In the genomic region with DNA sequence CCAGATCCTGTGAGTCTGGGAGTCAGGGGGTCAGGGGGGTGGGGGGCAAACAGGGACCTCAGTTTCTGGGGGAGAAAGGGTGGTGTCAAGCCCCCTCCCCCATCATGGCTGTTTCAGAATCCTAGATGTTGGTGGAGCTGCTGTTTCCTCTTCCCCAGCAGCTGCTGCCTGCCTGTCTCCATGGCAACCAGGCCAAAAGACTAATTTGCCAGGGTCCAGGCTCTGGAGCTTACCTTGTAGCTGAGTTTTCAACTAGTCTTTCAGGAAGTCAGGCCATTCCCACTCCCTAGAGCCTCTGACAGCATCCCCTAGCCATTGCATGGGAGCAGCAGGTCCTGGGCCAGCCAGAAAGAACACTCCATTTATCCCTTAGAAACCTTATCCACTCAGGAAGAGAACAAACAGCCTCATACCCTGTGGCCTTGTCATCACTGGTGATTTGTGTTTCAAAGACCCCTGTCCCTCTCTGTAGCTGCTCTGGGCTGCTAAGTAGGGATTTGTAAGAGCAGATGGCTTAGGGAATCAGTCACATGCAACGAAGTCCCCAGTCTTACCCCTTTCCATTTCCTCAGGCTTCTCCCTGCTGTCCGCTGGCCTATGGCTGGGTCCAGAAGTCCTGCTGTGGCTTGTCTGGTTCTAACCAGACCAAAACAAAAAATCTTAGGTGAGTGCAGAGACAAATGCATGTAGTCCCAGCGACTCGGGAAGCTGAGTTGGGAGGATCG, we compare ENCODE assay signal across 11 cellular contexts. TPM values are rescaled to one million over a fixed set of nuclear protein-coding genes. Genes with fewer than 3 reads are reported as not detected.
DNase-seq lines count a peak whose midpoint lies in the region; FAIRE-seq and TF ChIP-seq lines count a peak whose summit lies in the region.
"Had no signal": no experiment of that assay in that cellular context is flagged by ENCODE, and none has a peak within 500 bp of the region (broad histone marks: within the 10 kb centered on the region; RNA-seq: fewer than 3 reads in every experiment).

No MANE protein-coding gene starts in this region.

- H3K9me3 ChIP-seq in endothelial cell of umbilical vein (replicated peaks; ENCODE audit: control insufficient read depth, insufficient read depth, low read length) (no peaks in the 10 kb centered on the region), hepatocyte (ENCODE audit: low read depth) (no peaks in the 10 kb centered on the region)
- H3K9me3 ChIP-seq: breast epithelium had no signal

- no peaks in the 10 kb centered on the region for H3K9me2 ChIP-seq in hepatocyte (replicated peaks; ENCODE audit: insufficient read depth)

- dilution Hi-C loops in endothelial cell of umbilical vein (cut with MboI; ENCODE audit: extremely low pct_ligation_motif_present, low sequenced_read_pairs) = no loop called here

- WGBS in hepatocyte (ENCODE audit: low lambda C conversion rate, missing lambda C conversion rate) = 90% methylated on average over 5 of the region's 5 CpGs

- CTCF ChIA-PET in endothelial cell of umbilical vein (lab: Charles Lee) = interaction anchor here (0.9 to 1.1 kb wide), 3 partner anchors 19 to 70 kb away, joined by 3 to 4 read pairs (median 3); partner anchors contain the start of gene PAFAH2
- CTCF ChIA-PET in activated CD4-positive, alpha-beta memory T cell treated with anti-CD3 and anti-CD28 coated beads for 36 hours (lab: Charles Lee) = no interaction called here

- intact Hi-C loops in endothelial cell of umbilical vein (cut with micrococcal nuclease) = no loop called here
- intact Hi-C loops in activated CD4-positive, alpha-beta memory T cell treated with anti-CD3 and anti-CD28 coated beads for 36 hours (cut with micrococcal nuclease) = no loop called here

- no peaks in the 10 kb centered on the region for H3K79me2 ChIP-seq in endothelial cell of umbilical vein (ENCODE audit: control insufficient read depth, insufficient read depth, low read length)
- H3K79me2 ChIP-seq in hepatocyte = no peaks in the 10 kb centered on the region

- peak; percentile 47 for DNase-seq in SKM-1 treated with dmso at 0.1 percent for 144 hours (lab: John Stamatoyannopoulos, UW; ENCODE audit: unreplicated experiment)
- DNase-seq in SKM-1 (lab: John Stamatoyannopoulos, UW; ENCODE audit: unreplicated experiment) = no peak
- DNase-seq in NCI-H774 (lab: John Stamatoyannopoulos, UW) = peak; percentile 28
- peak; percentile 14 for DNase-seq in endothelial cell of umbilical vein (ENCODE audit: low read depth, low spot score)
- DNase-seq in type B pancreatic cell (ENCODE audit: extremely low spot score, unreplicated experiment) = no peak
- DNase-seq in hepatocyte (ENCODE audit: low spot score) = no peak
- no peak for DNase-seq in stimulated activated CD4-positive, alpha-beta T cell treated with anti-CD3 and anti-CD28 coated beads, Interleukin-2, amount 100 ng/mL, for 24 hours
- no peak for DNase-seq in activated CD4-positive, alpha-beta memory T cell treated with anti-CD3 and anti-CD28 coated beads for 36 hours
- DNase-seq: activated T-cell treated with anti-CD3 and anti-CD28 coated beads, Interleukin-2, amount 50 U/mL, for 1 hour; NCI-H510A treated with DMSO at 0.1 percent for 48 hours had no signal

- TF ChIP-seq CTCF in endothelial cell of umbilical vein (IDR thresholded peaks at IDR 0.05; ENCODE audit: extremely low read depth in 1 of 2, insufficient read depth in 1 of 2, low read depth in 1 of 2, low read length in 2 of 2) (no peak), type B pancreatic cell (conservative IDR thresholded peaks at IDR 0.05) (no peak), hepatocyte (IDR thresholded peaks at IDR 0.05; ENCODE audit: poor library complexity) (no peak)

- H3K27ac ChIP-seq in endothelial cell of umbilical vein (ENCODE audit: insufficient read depth, low read depth, low read length) = no peak overlapping the region
- H3K27ac ChIP-seq in hepatocyte = no peak overlapping the region
- H3K27ac ChIP-seq: breast epithelium had no signal

- H3K4me3 ChIP-seq in endothelial cell of umbilical vein (replicated peaks in 1 of 3; ENCODE audit: insufficient read depth in 1 of 3, low read depth in 1 of 3, low read length in 3 of 3) = no peak overlapping the region
- H3K4me3 ChIP-seq in hepatocyte = no peak overlapping the region
- H3K4me3 ChIP-seq: breast epithelium had no signal

- no peak for TF ChIP-seq POLR2A in endothelial cell of umbilical vein (IDR thresholded peaks at IDR 0.05; ENCODE audit: low read depth, low read length)

- POLR2A ChIA-PET in endothelial cell of umbilical vein (lab: Charles Lee) = no interaction called here
- POLR2A ChIA-PET in activated CD4-positive, alpha-beta memory T cell treated with anti-CD3 and anti-CD28 coated beads for 36 hours (lab: Charles Lee) = interaction anchor here (0.6 kb wide), 1 partner anchor 315 kb away, joined by 4 read pairs; no protein-coding TSS in a partner anchor

- H2AFZ ChIP-seq in endothelial cell of umbilical vein (ENCODE audit: low read depth, low read length) = no peak overlapping the region
- no peak overlapping the region for H2AFZ ChIP-seq in hepatocyte

- no peaks in the 10 kb centered on the region for H3K9me1 ChIP-seq in endothelial cell of umbilical vein (replicated peaks; ENCODE audit: control insufficient read depth, extremely low read depth, insufficient read depth, low read length)

- peak overlapping the region; percentile 22 for H3K4me3 Mint-ChIP-seq in type B pancreatic cell
- no peak overlapping the region for H3K4me3 Mint-ChIP-seq in activated CD4-positive, alpha-beta memory T cell treated with anti-CD3 and anti-CD28 coated beads for 36 hours

- H3K4me2 ChIP-seq in endothelial cell of umbilical vein (ENCODE audit: insufficient read depth, low read length) = no peak overlapping the region
- H3K4me2 ChIP-seq in hepatocyte = no peak overlapping the region

- no peaks in the 10 kb centered on the region for H3K36me3 Mint-ChIP-seq in type B pancreatic cell
- H3K36me3 Mint-ChIP-seq in activated CD4-positive, alpha-beta memory T cell treated with anti-CD3 and anti-CD28 coated beads for 36 hours = no peaks in the 10 kb centered on the region

- H3K36me3 ChIP-seq in endothelial cell of umbilical vein (ENCODE audit: control insufficient read depth in 2 of 2, extremely low read depth in 1 of 2, insufficient read depth in 2 of 2, low read length in 2 of 2) = no peaks in the 10 kb centered on the region
- no peaks in the 10 kb centered on the region for H3K36me3 ChIP-seq in hepatocyte (replicated peaks; ENCODE audit: insufficient read depth, low read depth)
- H3K36me3 ChIP-seq: breast epithelium had no signal

- H4K20me1 ChIP-seq in endothelial cell of umbilical vein (replicated peaks; ENCODE audit: control insufficient read depth, extremely low read depth, insufficient read depth, low read length) (no peaks in the 10 kb centered on the region), hepatocyte (ENCODE audit: insufficient read depth, poor library complexity, severe bottlenecking) (no peaks in the 10 kb centered on the region)

- peaks cover 21% of the 10 kb centered on the region for H3K4me1 Mint-ChIP-seq in type B pancreatic cell (ENCODE audit: unreplicated experiment)
- peaks cover 9% of the 10 kb centered on the region for H3K4me1 Mint-ChIP-seq in activated CD4-positive, alpha-beta memory T cell treated with anti-CD3 and anti-CD28 coated beads for 36 hours (ENCODE audit: low read depth)

- no TSS peak for BruUV-seq in endothelial cell of umbilical vein (replicated peaks; lab: Mats Ljungman, UMichigan)

- peak overlapping the region; percentile 63 for H3K27ac Mint-ChIP-seq in type B pancreatic cell
- H3K27ac Mint-ChIP-seq in activated CD4-positive, alpha-beta memory T cell treated with anti-CD3 and anti-CD28 coated beads for 36 hours = no peak overlapping the region

- H3K4me1 ChIP-seq in endothelial cell of umbilical vein (ENCODE audit: control insufficient read depth, extremely low read depth, insufficient read depth, low read length) (peaks cover 10% of the 10 kb centered on the region), hepatocyte (ENCODE audit: insufficient read depth) (peaks cover 7% of the 10 kb centered on the region)
- H3K4me1 ChIP-seq: breast epithelium had no signal

- no peaks in the 10 kb centered on the region for H3K9me3 Mint-ChIP-seq in type B pancreatic cell
- H3K9me3 Mint-ChIP-seq in activated CD4-positive, alpha-beta memory T cell treated with anti-CD3 and anti-CD28 coated beads for 36 hours = no peaks in the 10 kb centered on the region

- peaks cover 0 to 12% of the 10 kb centered on the region in 2 experiments for H3K27me3 ChIP-seq in endothelial cell of umbilical vein (ENCODE audit: control insufficient read depth in 2 of 2, insufficient read depth in 2 of 2, low read length in 2 of 2)
- H3K27me3 ChIP-seq in hepatocyte = peaks cover 4% of the 10 kb centered on the region

- no peak for FAIRE-seq in endothelial cell of umbilical vein (lab: Jason Lieb, UNC)

- H3K9ac ChIP-seq in endothelial cell of umbilical vein (replicated peaks; ENCODE audit: extremely low read depth, insufficient read depth, low read length) = no peak overlapping the region

- H3K27me3 Mint-ChIP-seq in type B pancreatic cell = peaks cover 4% of the 10 kb centered on the region
- H3K27me3 Mint-ChIP-seq in activated CD4-positive, alpha-beta memory T cell treated with anti-CD3 and anti-CD28 coated beads for 36 hours = peaks cover 1% of the 10 kb centered on the region

RNA-seq across cellular contexts. Expression of gene STMN1, which starts 21.5 kb away (rescaled TPM):
- total RNA-seq in endothelial cell of umbilical vein (491 and 503 TPM in 2 replicates), type B pancreatic cell (ENCODE audit: low replicate concordance) (219 and 591 TPM in 2 replicates), hepatocyte (91.6 and 104 TPM in 2 replicates)
- polyA plus RNA-seq in endothelial cell of umbilical vein (63.6 and 102 TPM in 2 replicates), hepatocyte (338 and 395 TPM in 2 replicates)
- polyA plus RNA-seq in endothelial cell of umbilical vein (2011; cell fraction: cytosol; rRNA removed) = 195 and 223 TPM in 2 replicates
- polyA plus RNA-seq in endothelial cell of umbilical vein (2011; cell fraction: nucleus; rRNA removed) = 163 and 235 TPM in 2 replicates
- 303 and 405 TPM in 2 replicates for polyA plus RNA-seq in endothelial cell of umbilical vein (2012)
- 34.4 and 40.5 TPM in 2 replicates for polyA minus RNA-seq in endothelial cell of umbilical vein
- 31.1 TPM for polyA minus RNA-seq in endothelial cell of umbilical vein (2011; cell fraction: cytosol; rRNA and poly(A)+ RNA removed)
- 47.4 and 65.3 TPM in 2 replicates for polyA minus RNA-seq in endothelial cell of umbilical vein (2011; cell fraction: nucleus; rRNA and poly(A)+ RNA removed)
- 100 to 1,000 TPM; 619 to 630 TPM for total RNA-seq in activated CD4-positive, alpha-beta memory T cell treated with anti-CD3 and anti-CD28 coated beads for 36 hours

RNA-seq across cellular contexts. Expression of gene PAQR7, which starts 52.2 kb away (rescaled TPM):
- total RNA-seq in endothelial cell of umbilical vein (8.4 and 9.1 TPM in 2 replicates), type B pancreatic cell (ENCODE audit: low replicate concordance) (24.3 and 41.0 TPM in 2 replicates), hepatocyte (21.5 and 27.0 TPM in 2 replicates)
- polyA plus RNA-seq in endothelial cell of umbilical vein (10.8 and 12.1 TPM in 2 replicates), hepatocyte (3.3 and 4.8 TPM in 2 replicates)
- polyA plus RNA-seq in endothelial cell of umbilical vein (2011; cell fraction: cytosol; rRNA removed) = 6.2 and 6.3 TPM in 2 replicates
- polyA plus RNA-seq in endothelial cell of umbilical vein (2011; cell fraction: nucleus; rRNA removed) = 9.5 and 10.9 TPM in 2 replicates
- polyA plus RNA-seq in endothelial cell of umbilical vein (2012) = 7.2 and 9.7 TPM in 2 replicates
- 13.2 and 15.0 TPM in 2 replicates for polyA minus RNA-seq in endothelial cell of umbilical vein
- 8.3 TPM for polyA minus RNA-seq in endothelial cell of umbilical vein (2011; cell fraction: cytosol; rRNA and poly(A)+ RNA removed)
- 3.4 and 4.4 TPM in 2 replicates for polyA minus RNA-seq in endothelial cell of umbilical vein (2011; cell fraction: nucleus; rRNA and poly(A)+ RNA removed)
- total RNA-seq in activated CD4-positive, alpha-beta memory T cell treated with anti-CD3 and anti-CD28 coated beads for 36 hours = 1 to 10 TPM; 4.1 to 4.2 TPM

Comparison
In these comparisons a context has a peak if more than half of its experiments do, and no peak if none do; other contexts are left out.
1. DNase-seq: peak in SKM-1 treated with dmso at 0.1 percent for 144 hours (single experiment), NCI-H774 (single experiment) and endothelial cell of umbilical vein (single experiment); none in SKM-1 (single experiment), type B pancreatic cell (single experiment), hepatocyte (single experiment), stimulated activated CD4-positive, alpha-beta T cell treated with anti-CD3 and anti-CD28 coated beads, Interleukin-2, amount 100 ng/mL, for 24 hours (0 of 2) and activated CD4-positive, alpha-beta memory T cell treated with anti-CD3 and anti-CD28 coated beads for 36 hours (single experiment).